28 cellular contexts compared by ENCODE assay signal in the genomic region with DNA sequence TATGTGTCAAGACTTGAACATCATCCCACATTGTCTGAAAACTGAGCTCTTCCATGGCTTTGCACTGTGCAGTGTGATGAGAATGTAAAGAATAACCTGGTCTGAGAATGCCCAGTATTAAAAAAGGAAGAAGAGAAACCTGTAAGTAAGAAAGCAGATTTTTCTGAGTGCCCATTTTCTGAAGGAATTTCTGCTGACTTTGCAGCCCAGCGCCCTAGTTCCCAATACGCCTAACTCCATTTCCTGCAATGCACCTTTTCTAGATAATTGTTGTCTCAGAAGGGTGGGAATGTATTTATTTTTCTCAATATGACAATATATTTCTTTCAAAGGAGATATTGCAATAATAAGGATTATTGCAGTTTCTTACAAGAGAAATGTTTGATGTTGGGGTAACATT.
"Had no signal": no experiment of that assay in that cellular context is flagged by ENCODE, and none has a peak within 500 bp of the region (broad histone marks: within the 10 kb centered on the region; RNA-seq: fewer than 3 reads in every experiment).

No MANE protein-coding gene starts in this region.

- FAIRE-seq: colon, endometrium, endothelial cell of umbilical vein, frontal cortex had no signal

- H3K27ac ChIP-seq: colonic mucosa, coronary artery, dorsolateral prefrontal cortex, epithelial cell of prostate, esophagus muscularis mucosa, esophagus squamous epithelium, foreskin keratinocyte, gastrocnemius medialis, gastroesophageal sphincter, heart left ventricle, heart right ventricle had no signal

- H3K27me3 ChIP-seq: colonic mucosa, dorsolateral prefrontal cortex, esophagus muscularis mucosa, esophagus squamous epithelium, foreskin keratinocyte, gastrocnemius medialis, gastroesophageal sphincter, heart left ventricle, heart right ventricle had no signal

- H3K36me3 ChIP-seq: colonic mucosa, esophagus muscularis mucosa, esophagus squamous epithelium, gastrocnemius medialis, gastroesophageal sphincter, heart left ventricle, heart right ventricle had no signal

- H3K4me1 ChIP-seq: colonic mucosa, esophagus muscularis mucosa, esophagus squamous epithelium, foreskin keratinocyte, gastrocnemius medialis, gastroesophageal sphincter, heart left ventricle, heart right ventricle had no signal

- H3K4me3 ChIP-seq: colonic mucosa, coronary artery, dorsolateral prefrontal cortex, esophagus muscularis mucosa, esophagus squamous epithelium, gastrocnemius medialis, gastroesophageal sphincter, heart left ventricle, heart right ventricle had no signal

- DNase-seq: colonic mucosa; cortex of kidney; dermis blood vessel endothelial cell; dorsolateral prefrontal cortex; effector CD4-positive, alpha-beta T cell; effector CD8-positive, alpha-beta T cell; effector memory CD4-positive, alpha-beta T cell; effector memory CD8-positive, alpha-beta T cell; endodermal cell; erythroblast; esophagus squamous epithelium; foreskin fibroblast; foreskin keratinocyte; foreskin melanocyte; gastrocnemius medialis; glutamatergic neuron; head of caudate nucleus; heart left ventricle; heart right ventricle had no signal

- ATAC-seq: effector memory CD8-positive, alpha-beta T cell; esophagus mucosa; foreskin keratinocyte; gastrocnemius medialis; gastroesophageal sphincter; heart left ventricle; heart right ventricle had no signal

- H3K9me3 ChIP-seq: colonic mucosa, esophagus muscularis mucosa, esophagus squamous epithelium, gastroesophageal sphincter had no signal
